Comparison of ENCODE assay signal across 8 cellular contexts in genomic region chr4:168440442-168441264, GRCh38.
A peak's percentile ranks its signal among the peaks of the same experiment; 100 is the strongest.
DNase-seq lines count a peak whose midpoint lies in the region; ATAC-seq and TF ChIP-seq lines count a peak whose summit lies in the region.

No MANE protein-coding gene starts in this region.

- no peak overlapping the region for H3K4me3 ChIP-seq in WERI-Rb-1 (ENCODE audit: low read depth, low read length)

- H3K36me3 ChIP-seq in WERI-Rb-1 = no peaks in the 10 kb centered on the region

- TF ChIP-seq CTCF in WERI-Rb-1 (IDR thresholded peaks at IDR 0.05; ENCODE audit: low read depth, low read length) = no peak

- H3K27ac ChIP-seq in WERI-Rb-1 = no peak overlapping the region

- DNase-seq in DMS53 treated with DMSO at 0.1 percent for 48 hours (lab: John Stamatoyannopoulos, UW; ENCODE audit: unreplicated experiment) = peak; percentile 49
- DNase-seq in HuH-7.5 (ENCODE audit: low spot score) = peak; percentile 29
- peak; percentile 34 for DNase-seq in fibroblast of peridontal ligament (ENCODE audit: extremely low read depth)
- no peak for DNase-seq in WERI-Rb-1
- no peak for DNase-seq in DMS153 treated with DMSO at 0.1 percent for 48 hours (lab: John Stamatoyannopoulos, UW; ENCODE audit: unreplicated experiment)
- DNase-seq in T1000 (lab: John Stamatoyannopoulos, UW) = no peak

- peak; percentile 100 for ATAC-seq in GM21786 (IDR thresholded peaks at IDR 0.05; ENCODE audit: unreplicated experiment)
- no peak for ATAC-seq in HG02870 (IDR thresholded peaks at IDR 0.05; ENCODE audit: unreplicated experiment)

- H3K9me3 ChIP-seq in WERI-Rb-1 (ENCODE audit: severe bottlenecking) = no peaks in the 10 kb centered on the region

- no peaks in the 10 kb centered on the region for H3K27me3 ChIP-seq in WERI-Rb-1 (ENCODE audit: insufficient read depth, low read depth, severe bottlenecking)

Comparison
In these comparisons a context has a peak if more than half of its experiments do, and no peak if none do; other contexts are left out.
1. DNase-seq: peak in DMS53 treated with DMSO at 0.1 percent for 48 hours (single experiment), HuH-7.5 (single experiment) and fibroblast of peridontal ligament (single experiment); none in WERI-Rb-1 (single experiment), DMS153 treated with DMSO at 0.1 percent for 48 hours (single experiment) and T1000 (single experiment).